ENCODE assay signal across 8 cellular contexts in genomic region chr17:42389135-42389417, GRCh38. TPM values are rescaled to one million over a fixed set of nuclear protein-coding genes. Genes with fewer than 3 reads are reported as not detected.
A peak's percentile ranks its signal among the peaks of the same experiment; 100 is the strongest.
DNase-seq lines count a peak whose midpoint lies in the region; ATAC-seq, FAIRE-seq and TF ChIP-seq lines count a peak whose summit lies in the region.

No MANE protein-coding gene starts in this region.

- no peak for FAIRE-seq in K562 (lab: Jason Lieb, UNC)
- no peak for FAIRE-seq in HTR-8/SVneo (lab: Jason Lieb, UNC)

- CTCF ChIA-PET in K562 (lab: Yijun Ruan, JAX; ENCODE audit: low intra/inter-chr PET ratio): no interaction called here

- ATAC-seq in HG03139 (IDR thresholded peaks at IDR 0.05; ENCODE audit: unreplicated experiment): peak; percentile 6
- ATAC-seq in K562: 0 out of 3 replicates have a peak, but pooled peaks have one; percentile 9

- peaks cover 39% of the 10 kb centered on the region for H3K79me2 ChIP-seq in K562 (ENCODE audit: control insufficient read depth, insufficient read depth, low read length)

- intact Hi-C loops in K562 (cut with micrococcal nuclease): loop anchor here (5.0 kb wide), 1 partner anchor 67 kb away; no protein-coding TSS in a partner anchor

- peak overlapping the region; percentile 72 to 88; a peak in 3 of 4 replicates for H3K9ac ChIP-seq in K562 (ENCODE audit: insufficient read depth in 1 of 2, low read depth in 2 of 2, low read length in 2 of 2)

- peak overlapping the region; percentile 70; the same call in 1 of the 2 replicates for H3K4me3 ChIP-seq in GM08714 (ENCODE audit: low read length)
- H3K4me3 ChIP-seq in K562: peak overlapping the region; percentile 50
- H3K4me3 ChIP-seq in mononuclear cell (ENCODE audit: low read length): peak overlapping the region; percentile 95

- in situ Hi-C loops in K562 (cut with MboI): no loop called here

- peak overlapping the region; percentile 92 for H3K4me2 ChIP-seq in K562 (ENCODE audit: insufficient read depth, low read length)

- no peak for TF ChIP-seq POLR2A in K562 (conservative IDR thresholded peaks at IDR 0.05)

- H2AFZ ChIP-seq in K562 (ENCODE audit: low read depth, low read length): peak overlapping the region; percentile 97

- WGBS in K562 (ENCODE audit: insufficient coverage, low coverage, missing lambda C conversion rate): 4% methylated on average over 11 of the region's 11 CpGs

- TF ChIP-seq RAD21 in K562 (CRISPR knock-in tag; conservative IDR thresholded peaks at IDR 0.05 in 1 of 2, IDR thresholded peaks at IDR 0.05 in 1 of 2): no peak

- peaks cover 6% of the 10 kb centered on the region; the same call in 1 of the 2 replicates for H4K20me1 ChIP-seq in K562 (replicated peaks; ENCODE audit: control insufficient read depth, insufficient read depth, low read length)

- TF ChIP-seq CTCF in K562 (IDR thresholded peaks at IDR 0.05 in 2 of 3, conservative IDR thresholded peaks at IDR 0.05 in 1 of 3; ENCODE audit: insufficient read depth in 2 of 3, low read depth in 1 of 3, low read length in 3 of 3): no peak

- H3K27me3 ChIP-seq in K562 (ENCODE audit: control insufficient read depth in 2 of 2, insufficient read depth in 2 of 2, low read length in 2 of 2) (no peaks in the 10 kb centered on the region), mononuclear cell (ENCODE audit: insufficient read depth, low read length) (no peaks in the 10 kb centered on the region)

- no peaks in the 10 kb centered on the region for H3K9me3 ChIP-seq in K562 (replicated peaks; ENCODE audit: control insufficient read depth, insufficient read depth, low read depth, low read length)
- no peaks in the 10 kb centered on the region for H3K9me3 ChIP-seq in mononuclear cell (ENCODE audit: low read depth, low read length)

- H3K4me1 ChIP-seq in K562 (replicated peaks in 1 of 2; ENCODE audit: control insufficient read depth in 2 of 2, insufficient read depth in 2 of 2, low read length in 2 of 2) (peaks cover 8 to 14% of the 10 kb centered on the region in 2 experiments), mononuclear cell (ENCODE audit: insufficient read depth, low read length) (peaks cover 39% of the 10 kb centered on the region)

- BruUV-seq in K562 (replicated peaks; lab: Mats Ljungman, UMichigan): TSS peak; percentile 73

- no peaks in the 10 kb centered on the region for H3K9me1 ChIP-seq in K562 (ENCODE audit: control insufficient read depth, insufficient read depth, low read length)

- peak in 1 of 4 experiments; percentile 57 for DNase-seq in K562 (ENCODE audit: extremely low read depth in 1 of 4, low spot score in 3 of 4)
- DNase-seq in RKO (ENCODE audit: low spot score): no peak
- no peak for DNase-seq in NCI-H446 treated with DMSO at 0.1 percent for 48 hours (lab: John Stamatoyannopoulos, UW)
- no peak for DNase-seq in HTR-8/SVneo (ENCODE audit: insufficient read length, low spot score)
- no peak for DNase-seq in COLO668 (lab: John Stamatoyannopoulos, UW; ENCODE audit: unreplicated experiment)

- no peak for TF ChIP-seq EP300 in K562 (IDR thresholded peaks at IDR 0.05; ENCODE audit: low read length)

- H3K27ac ChIP-seq in K562 (ENCODE audit: extremely low read depth, low read depth, low read length): peak overlapping the region; percentile 77

- POLR2A ChIA-PET in K562 (lab: Yijun Ruan, JAX): interaction anchor here (0.8 to 2.0 kb wide), 10 partner anchors 10 to 129 kb away, joined by 4 to 9 read pairs (median 5); partner anchors contain the start of gene CAVIN1

- peaks cover 10% of the 10 kb centered on the region; the same call in 1 of the 3 replicates for H3K36me3 ChIP-seq in K562 (ENCODE audit: control insufficient read depth, insufficient read depth, low read length)

TF ChIP-seq in K562, 482 proteins besides CTCF, POLR2A, EP300 and RAD21:
- TF ChIP-seq GATA2 (CRISPR knock-in tag; IDR thresholded peaks at IDR 0.05) (0 out of 2 replicates have a peak, but pooled peaks have one; percentile 18), DPF2 (IDR thresholded peaks at IDR 0.05) (0 out of 2 replicates have a peak, but pooled peaks have one; percentile 3), ZNF592 (IDR thresholded peaks at IDR 0.05) (0 out of 2 replicates have a peak, but pooled peaks have one; percentile 18), EGR1 (conservative IDR thresholded peaks at IDR 0.05) (no peak), KDM1A (IDR thresholded peaks at IDR 0.05) (peak in 1 of 2 experiments; percentile 13; a peak in 2 of 4 replicates), ZNF76 (CRISPR knock-in tag; IDR thresholded peaks at IDR 0.05; ENCODE audit: borderline replicate concordance) (no peak), NR1H2 (CRISPR knock-in tag; IDR thresholded peaks at IDR 0.05) (0 out of 2 replicates have a peak, but pooled peaks have one; percentile 27)

RNA-seq across cellular contexts. Expression of gene STAT3, which starts 0.8 kb away (rescaled TPM):
- total RNA-seq in K562 (2011; cell fraction: chromatin; rRNA removed; ENCODE audit: low replicate concordance): 176 and 210 TPM in 2 replicates
- total RNA-seq in K562 (2011; cell fraction: nucleolus; rRNA removed): 110 and 117 TPM in 2 replicates
- total RNA-seq in K562 (2011; cell fraction: nucleoplasm; rRNA removed): 145 and 167 TPM in 2 replicates
- 90.4 and 99.6 TPM in 2 replicates for total RNA-seq in K562 (2014; rRNA removed)
- total RNA-seq in K562 (2014; rRNA removed; fragmentation: Illumina TruSeq; extraction: Trizol): 108 and 115 TPM in 2 replicates
- total RNA-seq in K562 (2015; rRNA removed; fragmentation: Illumina TruSeq; extraction: Trizol): 105 and 113 TPM in 2 replicates
- 120 and 133 TPM in 2 replicates for total RNA-seq in K562 (2021)
- 90.0 and 120 TPM in 2 replicates for polyA plus RNA-seq in K562 (2011; rRNA removed)
- 83.3 and 125 TPM in 2 replicates for polyA plus RNA-seq in K562 (2011; cell fraction: cytosol; rRNA removed)
- polyA plus RNA-seq in K562 (2011; cell fraction: nucleus; rRNA removed): 58.4 and 72.2 TPM in 2 replicates
- polyA plus RNA-seq in K562 (2012): 160 and 179 TPM in 2 replicates
- 179 and 180 TPM in 2 replicates for polyA plus RNA-seq in K562 (2014; fragmentation: Illumina TruSeq; extraction: Trizol)
- 100 to 1,000 TPM; 114 to 160 TPM for polyA plus RNA-seq in K562 (2014; fragmentation: Nextera tagmentation; extraction: Ambion mirVana)
- polyA plus RNA-seq in K562 (2014; rRNA removed): 120 and 134 TPM in 2 replicates
- 111 and 124 TPM in 2 replicates for polyA minus RNA-seq in K562 (2011; rRNA and poly(A)+ RNA removed)
- 68.3 and 70.2 TPM in 2 replicates for polyA minus RNA-seq in K562 (2011; cell fraction: cytosol; rRNA and poly(A)+ RNA removed)
- 35.3 and 48.0 TPM in 2 replicates for polyA minus RNA-seq in K562 (2011; cell fraction: nucleus; rRNA and poly(A)+ RNA removed)
- total RNA-seq in mononuclear cell: 216 TPM

RNA-seq across cellular contexts. Expression of gene CAVIN1, which starts 34.0 kb away (rescaled TPM):
- total RNA-seq in K562 (2011; cell fraction: chromatin; rRNA removed; ENCODE audit: low replicate concordance): 11.6 and 29.3 TPM in 2 replicates
- 22.9 and 29.9 TPM in 2 replicates for total RNA-seq in K562 (2011; cell fraction: nucleolus; rRNA removed)
- total RNA-seq in K562 (2011; cell fraction: nucleoplasm; rRNA removed): 18.6 and 22.2 TPM in 2 replicates
- 126 and 135 TPM in 2 replicates for total RNA-seq in K562 (2014; rRNA removed)
- 56.1 and 57.8 TPM in 2 replicates for total RNA-seq in K562 (2014; rRNA removed; fragmentation: Illumina TruSeq; extraction: Trizol)
- 74.5 and 80.0 TPM in 2 replicates for total RNA-seq in K562 (2015; rRNA removed; fragmentation: Illumina TruSeq; extraction: Trizol)
- total RNA-seq in K562 (2021): 143 and 162 TPM in 2 replicates
- 44.6 and 60.0 TPM in 2 replicates for polyA plus RNA-seq in K562 (2011; rRNA removed)
- polyA plus RNA-seq in K562 (2011; cell fraction: cytosol; rRNA removed): 39.4 and 107 TPM in 2 replicates
- 8.0 and 16.1 TPM in 2 replicates for polyA plus RNA-seq in K562 (2011; cell fraction: nucleus; rRNA removed)
- polyA plus RNA-seq in K562 (2012): 74.3 and 99.4 TPM in 2 replicates
- polyA plus RNA-seq in K562 (2014; fragmentation: Illumina TruSeq; extraction: Trizol): 77.6 and 93.7 TPM in 2 replicates
- polyA plus RNA-seq in K562 (2014; fragmentation: Nextera tagmentation; extraction: Ambion mirVana): 1 to 10 TPM; 6.8 to 8.6 TPM
- polyA plus RNA-seq in K562 (2014; rRNA removed): 72.9 and 92.8 TPM in 2 replicates
- polyA minus RNA-seq in K562 (2011; rRNA and poly(A)+ RNA removed): 34.7 and 64.3 TPM in 2 replicates
- polyA minus RNA-seq in K562 (2011; cell fraction: cytosol; rRNA and poly(A)+ RNA removed): 81.5 and 110 TPM in 2 replicates
- polyA minus RNA-seq in K562 (2011; cell fraction: nucleus; rRNA and poly(A)+ RNA removed): 9.4 and 9.6 TPM in 2 replicates
- total RNA-seq in mononuclear cell: 0.21 TPM

Comparison
In these comparisons a context has a peak if more than half of its experiments do, and no peak if none do; other contexts are left out.
1. RNA of gene CAVIN1, which starts 34.0 kb away (total RNA-seq): 11.6 to 162 TPM in K562; 0.21 TPM in mononuclear cell (single experiment); every median in the first group is over 10 times any median in the second.
2. Peak in every context shown above with its lines, with median percentiles within 50 percentile points of each other: H3K4me3 ChIP-seq.